Comparison of ENCODE assay signal across 8 cellular contexts in genomic region chr2:45008296-45009129, GRCh38. TPM values are rescaled to one million over a fixed set of nuclear protein-coding genes. Genes with fewer than 3 reads are reported as not detected.
DNase-seq lines count a peak whose midpoint lies in the region; ATAC-seq, FAIRE-seq and TF ChIP-seq lines count a peak whose summit lies in the region.

No MANE protein-coding gene starts in this region.

- POLR2A ChIA-PET in CD8-positive, alpha-beta memory T cell (lab: Charles Lee): no interaction called here
- POLR2A ChIA-PET in GM12878 (lab: Charles Lee): no interaction called here

- no TSS peak for BruUV-seq in GM12878 (replicated peaks; lab: Mats Ljungman, UMichigan)

- SMC1A ChIA-PET in GM12878 (lab: Charles Lee; ENCODE audit: uncharacterized antibody, unreplicated experiment): no interaction called here

- H3K79me2 ChIP-seq in GM12878 (ENCODE audit: control insufficient read depth, insufficient read depth, low read length): no peaks in the 10 kb centered on the region

- H3K9me3 Mint-ChIP-seq in CD8-positive, alpha-beta memory T cell: no peaks in the 10 kb centered on the region

- intact Hi-C loops in GM12878 (cut with micrococcal nuclease; ENCODE audit: unreplicated experiment) (no loop called here), right lobe of liver (cut with DNase I) (no loop called here)

- H3K4me2 ChIP-seq in GM12878 (ENCODE audit: control insufficient read depth, insufficient read depth): peak overlapping the region; percentile 55; the same call in 1 of the 2 replicates

- peak overlapping the region; percentile 30 to 68 (median 57) for H3K4me3 Mint-ChIP-seq in CD8-positive, alpha-beta memory T cell

- TF ChIP-seq EP300 in GM12878 (IDR thresholded peaks at IDR 0.05; ENCODE audit: borderline replicate concordance in 1 of 2, control insufficient read depth in 1 of 2, low read depth in 2 of 2, low read length in 2 of 2) (no peak), upper lobe of left lung (IDR thresholded peaks at IDR 0.05) (no peak)

- no peak for FAIRE-seq in GM12878 (lab: Jason Lieb, UNC)

- H3K9me3 ChIP-seq in CD8-positive, alpha-beta memory T cell (ENCODE audit: low read length): no peaks in the 10 kb centered on the region
- no peaks in the 10 kb centered on the region; the same call in 2 of the 3 replicates for H3K9me3 ChIP-seq in GM12878 (replicated peaks; ENCODE audit: control insufficient read depth, insufficient read depth, low read length)
- no peaks in the 10 kb centered on the region for H3K9me3 ChIP-seq in right lobe of liver
- H3K9me3 ChIP-seq in upper lobe of left lung: no peaks in the 10 kb centered on the region

- no peak overlapping the region; the same call in 1 of the 2 replicates for H2AFZ ChIP-seq in GM12878 (ENCODE audit: control insufficient read depth, low read depth, low read length)

- RAD21 ChIA-PET in GM12878 (lab: Charles Lee; ENCODE audit: unreplicated experiment): no interaction called here

- H3K36me3 Mint-ChIP-seq in CD8-positive, alpha-beta memory T cell: no peaks in the 10 kb centered on the region

- H3K27ac ChIP-seq in CD8-positive, alpha-beta memory T cell (ENCODE audit: low read depth, low read length): no peak overlapping the region
- H3K27ac ChIP-seq in GM12878 (ENCODE audit: control insufficient read depth, insufficient read depth) (no peak overlapping the region), right lobe of liver (no peak overlapping the region), upper lobe of left lung (peak overlapping the region in 1 of 4 donors; percentile 25)

- TF ChIP-seq POLR2A in GM12878 (IDR thresholded peaks at IDR 0.05; ENCODE audit: low read depth, low read length) (no peak), right lobe of liver (IDR thresholded peaks at IDR 0.05) (no peak), upper lobe of left lung (IDR thresholded peaks at IDR 0.05) (no peak)

- TF ChIP-seq CTCF in GM12878 (IDR thresholded peaks at IDR 0.05 in 2 of 3, conservative IDR thresholded peaks at IDR 0.05 in 1 of 3; ENCODE audit: control insufficient read depth in 2 of 3, extremely low read depth in 1 of 3, insufficient read depth in 1 of 3, low read depth in 3 of 3, low read length in 3 of 3) (no peak), right lobe of liver (IDR thresholded peaks at IDR 0.05) (no peak), upper lobe of left lung (IDR thresholded peaks at IDR 0.05) (no peak)

- ATAC-seq in GM12878: no peak
- no peak for ATAC-seq in right lobe of liver
- ATAC-seq in upper lobe of left lung (ENCODE audit: low FRiP score in 2 of 2): no peak
- ATAC-seq in GM21367 (IDR thresholded peaks at IDR 0.05; ENCODE audit: unreplicated experiment): no peak
- ATAC-seq in HG02571 (IDR thresholded peaks at IDR 0.05; ENCODE audit: unreplicated experiment): no peak
- no peak for ATAC-seq in HG02763 (IDR thresholded peaks at IDR 0.05; ENCODE audit: unreplicated experiment)

- H3K4me3 ChIP-seq in CD8-positive, alpha-beta memory T cell (ENCODE audit: low read length): no peak overlapping the region
- H3K4me3 ChIP-seq in GM12878 (no peak overlapping the region), right lobe of liver (peak overlapping the region; percentile 1 to 39 (median 25)), upper lobe of left lung (peak overlapping the region in 3 of 4 donors; percentile 43 to 50 (median 47))

- H3K36me3 ChIP-seq in CD8-positive, alpha-beta memory T cell (ENCODE audit: insufficient read depth, low read length): no peaks in the 10 kb centered on the region
- H3K36me3 ChIP-seq in GM12878 (ENCODE audit: control insufficient read depth in 2 of 2, insufficient read depth in 2 of 2, low read length in 1 of 2) (no peaks in the 10 kb centered on the region), right lobe of liver (no peaks in the 10 kb centered on the region), upper lobe of left lung (no peaks in the 10 kb centered on the region)

- CTCF ChIA-PET in CD8-positive, alpha-beta memory T cell (lab: Charles Lee): interaction anchor here (1.7 kb wide), 1 partner anchor 27 kb away, joined by 4 read pairs; no protein-coding TSS in a partner anchor
- CTCF ChIA-PET in GM12878 (lab: Yijun Ruan, JAX): interaction anchor here (1.2 kb wide), 1 partner anchor 10 kb away, joined by 3 read pairs; no protein-coding TSS in a partner anchor

- TF ChIP-seq RAD21 in GM12878 (IDR thresholded peaks at IDR 0.05; ENCODE audit: insufficient read depth, low read depth, low read length): no peak

- 31% methylated on average over 67 of the region's 75 CpGs for WGBS in GM12878 (ENCODE audit: insufficient coverage, insufficient replicate concordance, low lambda C conversion rate, missing lambda C conversion rate)
- WGBS in right lobe of liver (ENCODE audit: insufficient coverage, low coverage, low lambda C conversion rate, missing lambda C conversion rate): 16% methylated on average over 11 of the region's 75 CpGs
- 12 to 15% methylated on average over 32 to 49 of the region's 75 CpGs for WGBS in upper lobe of left lung, 2 donors

- no peaks in the 10 kb centered on the region for H4K20me1 ChIP-seq in GM12878 (ENCODE audit: control insufficient read depth, insufficient read depth)

- in situ Hi-C loops in GM12878 (cut with MboI): no loop called here

- DNase-seq in CD8-positive, alpha-beta memory T cell: no peak
- DNase-seq in Kasumi-1 (lab: John Stamatoyannopoulos, UW) (peak; percentile 57 to 68), GM12878 (ENCODE audit: low read depth, low spot score) (no peak), right lobe of liver (no peak), upper lobe of left lung (peak in 1 of 2 donors; percentile 90)

- peaks cover 35% of the 10 kb centered on the region for H3K27me3 ChIP-seq in CD8-positive, alpha-beta memory T cell (ENCODE audit: insufficient read depth, low read length, poor library complexity, severe bottlenecking)
- H3K27me3 ChIP-seq in GM12878 (replicated peaks in 1 of 2; ENCODE audit: control insufficient read depth in 2 of 2, insufficient read depth in 2 of 2, low read length in 1 of 2) (peaks cover 37 to 55% of the 10 kb centered on the region in 2 experiments), right lobe of liver (peaks cover 31 to 58% of the 10 kb centered on the region in 2 donors), upper lobe of left lung (peaks cover 0 to 93% (median 50%) of the 10 kb centered on the region in 4 donors)

- peaks cover 11 to 66% (median 22%) of the 10 kb centered on the region in 3 donors for H3K4me1 Mint-ChIP-seq in CD8-positive, alpha-beta memory T cell

- peaks cover 57 to 73% of the 10 kb centered on the region in 2 donors for H3K27me3 Mint-ChIP-seq in CD8-positive, alpha-beta memory T cell

- H3K27ac Mint-ChIP-seq in CD8-positive, alpha-beta memory T cell: peak overlapping the region in 1 of 8 donors; percentile 34

- H3K9ac ChIP-seq in GM12878 (ENCODE audit: control insufficient read depth, insufficient read depth, low read length): no peak overlapping the region

- no peaks in the 10 kb centered on the region for H3K4me1 ChIP-seq in CD8-positive, alpha-beta memory T cell (ENCODE audit: insufficient read depth, low read length)
- H3K4me1 ChIP-seq in GM12878 (ENCODE audit: control insufficient read depth, insufficient read depth, low read length): no peaks in the 10 kb centered on the region
- peaks cover 0 to 34% (median 9%) of the 10 kb centered on the region in 4 donors for H3K4me1 ChIP-seq in right lobe of liver
- peaks cover 35 to 64% (median 49%) of the 10 kb centered on the region in 4 donors for H3K4me1 ChIP-seq in upper lobe of left lung

TF ChIP-seq in GM12878, 131 proteins besides CTCF, POLR2A, EP300 and RAD21:
- TF ChIP-seq SUZ12 (IDR thresholded peaks at IDR 0.05; ENCODE audit: unreplicated experiment): peak; percentile 86
- no peak for TF ChIP-seq CHD1 (IDR thresholded peaks at IDR 0.05; ENCODE audit: low read depth, low read length)

RNA-seq across cellular contexts. Expression of gene SIX2, which starts 0.7 kb away (rescaled TPM):
- under 1 TPM in 1 of 2 experiments, not detected in 1; 0.09 TPM for total RNA-seq in CD8-positive, alpha-beta memory T cell
- polyA plus RNA-seq in CD8-positive, alpha-beta memory T cell: not detected
- total RNA-seq in GM12878 (2013; cell fraction: nucleolus; rRNA removed): not detected in 2 replicates
- total RNA-seq in GM12878 (2014; rRNA removed) (not detected in 2 replicates), GM12878 (2014; rRNA removed; fragmentation: Illumina TruSeq; extraction: Trizol) (not detected in 2 replicates), GM12878 (2021) (not detected in 2 replicates), right lobe of liver (not detected), upper lobe of left lung (1 to 10 TPM in 2 of 6 donors, under 1 TPM in 1, not detected in 3; 0.61 to 1.3 (median 1.2) TPM)
- polyA plus RNA-seq in GM12878 (2011; ENCODE audit: low read depth): not detected
- polyA plus RNA-seq in GM12878 (2011; rRNA removed) (not detected in 2 replicates), GM12878 (2014; fragmentation: Illumina TruSeq; extraction: Trizol) (not detected in 2 replicates), GM12878 (2014; fragmentation: Nextera tagmentation; extraction: Ambion mirVana) (not detected), GM12878 (2014; rRNA removed) (not detected in 2 replicates), GM12878 (2016; fragmentation: Nextera tagmentation; extraction: Ambion mirVana) (not detected)
- polyA plus RNA-seq in GM12878 (2011; cell fraction: cytosol; rRNA removed): not detected in 2 replicates
- not detected in 2 replicates for polyA plus RNA-seq in GM12878 (2011; cell fraction: nucleus; rRNA removed)
- not detected in 2 replicates for polyA plus RNA-seq in GM12878 (2012)
- not detected in 2 replicates for polyA minus RNA-seq in GM12878 (2011; rRNA and poly(A)+ RNA removed)
- 0.42 TPM in 1 of 2 replicates, not detected in the other for polyA minus RNA-seq in GM12878 (2011; cell fraction: cytosol; rRNA and poly(A)+ RNA removed)
- polyA minus RNA-seq in GM12878 (2011; cell fraction: nucleus; rRNA and poly(A)+ RNA removed): not detected in 2 replicates

Comparison
In these comparisons a context has a peak if more than half of its experiments do, and no peak if none do; other contexts are left out.
1. DNase-seq: peak in Kasumi-1 (2 of 2); none in CD8-positive, alpha-beta memory T cell (0 of 5), GM12878 (single experiment) and right lobe of liver (0 of 3).
2. H3K4me3 ChIP-seq: peak in right lobe of liver (3 of 3) and upper lobe of left lung (3 of 4); none in CD8-positive, alpha-beta memory T cell (single experiment) and GM12878 (single experiment).